Comparison of ENCODE assay signal across 1 cellular context in the genomic region with DNA sequence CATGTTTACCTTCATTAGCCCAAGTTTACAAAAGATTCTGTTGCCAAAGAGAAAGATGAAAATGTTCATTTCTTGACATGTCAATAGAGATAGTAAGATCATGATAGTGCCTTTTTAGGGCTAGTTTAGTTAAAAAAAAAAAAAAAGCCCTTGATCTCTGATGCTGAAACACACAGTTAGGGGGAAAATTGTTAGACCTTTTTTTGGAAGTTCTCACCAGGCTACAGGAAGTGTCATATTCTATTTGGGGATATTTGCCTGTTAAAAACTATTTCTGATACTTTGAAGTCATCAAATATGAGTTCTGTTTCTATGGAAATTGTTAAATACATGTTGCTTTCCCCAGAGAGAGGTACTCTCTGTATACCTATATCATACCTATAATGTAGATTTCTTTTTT.
TF ChIP-seq lines count a peak whose summit lies in the region.

No MANE protein-coding gene starts in this region.

TF ChIP-seq in GM12878, 131 proteins besides CTCF, POLR2A, EP300 and RAD21:
- TF ChIP-seq, protein P1, sequence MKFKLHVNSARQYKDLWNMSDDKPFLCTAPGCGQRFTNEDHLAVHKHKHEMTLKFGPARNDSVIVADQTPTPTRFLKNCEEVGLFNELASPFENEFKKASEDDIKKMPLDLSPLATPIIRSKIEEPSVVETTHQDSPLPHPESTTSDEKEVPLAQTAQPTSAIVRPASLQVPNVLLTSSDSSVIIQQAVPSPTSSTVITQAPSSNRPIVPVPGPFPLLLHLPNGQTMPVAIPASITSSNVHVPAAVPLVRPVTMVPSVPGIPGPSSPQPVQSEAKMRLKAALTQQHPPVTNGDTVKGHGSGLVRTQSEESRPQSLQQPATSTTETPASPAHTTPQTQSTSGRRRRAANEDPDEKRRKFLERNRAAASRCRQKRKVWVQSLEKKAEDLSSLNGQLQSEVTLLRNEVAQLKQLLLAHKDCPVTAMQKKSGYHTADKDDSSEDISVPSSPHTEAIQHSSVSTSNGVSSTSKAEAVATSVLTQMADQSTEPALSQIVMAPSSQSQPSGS (IDR thresholded peaks at IDR 0.05; ENCODE audit: low read length), result peak; percentile 93
- TF ChIP-seq CREB1 (IDR thresholded peaks at IDR 0.05; ENCODE audit: low read depth), result peak; percentile 53; the same call in 1 of the 2 replicates
- TF ChIP-seq CREM (IDR thresholded peaks at IDR 0.05; ENCODE audit: low read depth), result peak; percentile 75
- TF ChIP-seq MTA2 (IDR thresholded peaks at IDR 0.05; ENCODE audit: low read depth), result peak; percentile 39
- no peak for TF ChIP-seq POU2F2 (IDR thresholded peaks at IDR 0.05; ENCODE audit: borderline replicate concordance, low read depth, low read length)
- TF ChIP-seq ETV6 (conservative IDR thresholded peaks at IDR 0.05 in 1 of 2, IDR thresholded peaks at IDR 0.05 in 1 of 2; ENCODE audit: borderline replicate concordance in 1 of 2, low read depth in 1 of 2), result peak in 1 of 2 experiments; percentile 60; a peak in 1 of 4 replicates
- TF ChIP-seq JUNB (IDR thresholded peaks at IDR 0.05), result peak; percentile 69
- TF ChIP-seq ZBED1 (IDR thresholded peaks at IDR 0.05; ENCODE audit: borderline replicate concordance), result peak; percentile 79
- TF ChIP-seq EED (IDR thresholded peaks at IDR 0.05; ENCODE audit: low read depth), result 0 out of 2 replicates have a peak, but pooled peaks have one; percentile 12
- TF ChIP-seq MEF2A (IDR thresholded peaks at IDR 0.05; ENCODE audit: insufficient read depth, low read depth, low read length), result peak; percentile 99
- peak; percentile 96; the same call in 1 of the 2 replicates for TF ChIP-seq FOXM1 (IDR thresholded peaks at IDR 0.05; ENCODE audit: low read depth, low read length)
- peak; percentile 81 for TF ChIP-seq PML (IDR thresholded peaks at IDR 0.05; ENCODE audit: low read length)
- no peak for TF ChIP-seq SMAD1 (IDR thresholded peaks at IDR 0.05; ENCODE audit: low read depth, partially characterized antibody)
- peak; percentile 85; the same call in 1 of the 2 replicates for TF ChIP-seq MTA3 (IDR thresholded peaks at IDR 0.05; ENCODE audit: borderline replicate concordance, low read length)
- peak; percentile 83 for TF ChIP-seq MEF2B (IDR thresholded peaks at IDR 0.05; ENCODE audit: partially characterized antibody, poor library complexity, severe bottlenecking)
- TF ChIP-seq, protein P2, sequence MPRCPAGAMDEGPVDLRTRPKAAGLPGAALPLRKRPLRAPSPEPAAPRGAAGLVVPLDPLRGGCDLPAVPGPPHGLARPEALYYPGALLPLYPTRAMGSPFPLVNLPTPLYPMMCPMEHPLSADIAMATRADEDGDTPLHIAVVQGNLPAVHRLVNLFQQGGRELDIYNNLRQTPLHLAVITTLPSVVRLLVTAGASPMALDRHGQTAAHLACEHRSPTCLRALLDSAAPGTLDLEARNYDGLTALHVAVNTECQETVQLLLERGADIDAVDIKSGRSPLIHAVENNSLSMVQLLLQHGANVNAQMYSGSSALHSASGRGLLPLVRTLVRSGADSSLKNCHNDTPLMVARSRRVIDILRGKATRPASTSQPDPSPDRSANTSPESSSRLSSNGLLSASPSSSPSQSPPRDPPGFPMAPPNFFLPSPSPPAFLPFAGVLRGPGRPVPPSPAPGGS (IDR thresholded peaks at IDR 0.05; ENCODE audit: borderline replicate concordance, insufficient read depth, low read depth, low read length, poor library complexity, severe bottlenecking), result peak; percentile 41
- no peak for TF ChIP-seq MYC (IDR thresholded peaks at IDR 0.05; ENCODE audit: insufficient read depth, insufficient read length, insufficient replicate concordance, low read length, severe bottlenecking)
- TF ChIP-seq NFIC (IDR thresholded peaks at IDR 0.05; ENCODE audit: low read depth, low read length), result peak; percentile 97
- 0 out of 2 replicates have a peak, but pooled peaks have one; percentile 40 for TF ChIP-seq GABPA (IDR thresholded peaks at IDR 0.05; ENCODE audit: low read depth)
- TF ChIP-seq ZNF384 (IDR thresholded peaks at IDR 0.05; ENCODE audit: borderline replicate concordance, low read depth, low read length), result peak; percentile 63; the same call in 1 of the 2 replicates
- TF ChIP-seq FOXK2 (IDR thresholded peaks at IDR 0.05), result no peak
- TF ChIP-seq, protein P3, sequence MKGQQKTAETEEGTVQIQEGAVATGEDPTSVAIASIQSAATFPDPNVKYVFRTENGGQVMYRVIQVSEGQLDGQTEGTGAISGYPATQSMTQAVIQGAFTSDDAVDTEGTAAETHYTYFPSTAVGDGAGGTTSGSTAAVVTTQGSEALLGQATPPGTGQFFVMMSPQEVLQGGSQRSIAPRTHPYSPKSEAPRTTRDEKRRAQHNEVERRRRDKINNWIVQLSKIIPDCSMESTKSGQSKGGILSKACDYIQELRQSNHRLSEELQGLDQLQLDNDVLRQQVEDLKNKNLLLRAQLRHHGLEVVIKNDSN (IDR thresholded peaks at IDR 0.05; ENCODE audit: borderline replicate concordance, extremely low read length, insufficient read depth, low read depth, low read length), result no peak
- TF ChIP-seq RUNX3 (IDR thresholded peaks at IDR 0.05; ENCODE audit: low read length), result peak; percentile 72
- peak; percentile 98 for TF ChIP-seq TCF7 (IDR thresholded peaks at IDR 0.05; ENCODE audit: borderline replicate concordance)
- TF ChIP-seq, protein P4, sequence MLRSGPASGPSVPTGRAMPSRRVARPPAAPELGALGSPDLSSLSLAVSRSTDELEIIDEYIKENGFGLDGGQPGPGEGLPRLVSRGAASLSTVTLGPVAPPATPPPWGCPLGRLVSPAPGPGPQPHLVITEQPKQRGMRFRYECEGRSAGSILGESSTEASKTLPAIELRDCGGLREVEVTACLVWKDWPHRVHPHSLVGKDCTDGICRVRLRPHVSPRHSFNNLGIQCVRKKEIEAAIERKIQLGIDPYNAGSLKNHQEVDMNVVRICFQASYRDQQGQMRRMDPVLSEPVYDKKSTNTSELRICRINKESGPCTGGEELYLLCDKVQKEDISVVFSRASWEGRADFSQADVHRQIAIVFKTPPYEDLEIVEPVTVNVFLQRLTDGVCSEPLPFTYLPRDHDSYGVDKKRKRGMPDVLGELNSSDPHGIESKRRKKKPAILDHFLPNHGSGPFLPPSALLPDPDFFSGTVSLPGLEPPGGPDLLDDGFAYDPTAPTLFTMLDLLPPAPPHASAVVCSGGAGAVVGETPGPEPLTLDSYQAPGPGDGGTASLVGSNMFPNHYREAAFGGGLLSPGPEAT (IDR thresholded peaks at IDR 0.05; ENCODE audit: low read depth), result peak; percentile 33; the same call in 1 of the 2 replicates
- TF ChIP-seq KLF5 (IDR thresholded peaks at IDR 0.05; ENCODE audit: partially characterized antibody), result no peak
- no peak for TF ChIP-seq TBL1XR1 (IDR thresholded peaks at IDR 0.05; ENCODE audit: low read depth, low read length)
- no peak for TF ChIP-seq ESRRA (IDR thresholded peaks at IDR 0.05; ENCODE audit: low read length)
- TF ChIP-seq EGR1 (IDR thresholded peaks at IDR 0.05; ENCODE audit: borderline replicate concordance in 1 of 2, low read depth in 2 of 2, low read length in 2 of 2), result no peak
